In genomic region chr10:127033569-127034175, GRCh38 we compare ENCODE assay signal across 1 cellular context.
TF ChIP-seq lines count a peak whose summit lies in the region.

No MANE protein-coding gene starts in this region.

TF ChIP-seq in HepG2, 621 proteins besides CTCF, POLR2A, EP300 and RAD21 (continued from another document and continues in another):
- TF ChIP-seq, protein P1, sequence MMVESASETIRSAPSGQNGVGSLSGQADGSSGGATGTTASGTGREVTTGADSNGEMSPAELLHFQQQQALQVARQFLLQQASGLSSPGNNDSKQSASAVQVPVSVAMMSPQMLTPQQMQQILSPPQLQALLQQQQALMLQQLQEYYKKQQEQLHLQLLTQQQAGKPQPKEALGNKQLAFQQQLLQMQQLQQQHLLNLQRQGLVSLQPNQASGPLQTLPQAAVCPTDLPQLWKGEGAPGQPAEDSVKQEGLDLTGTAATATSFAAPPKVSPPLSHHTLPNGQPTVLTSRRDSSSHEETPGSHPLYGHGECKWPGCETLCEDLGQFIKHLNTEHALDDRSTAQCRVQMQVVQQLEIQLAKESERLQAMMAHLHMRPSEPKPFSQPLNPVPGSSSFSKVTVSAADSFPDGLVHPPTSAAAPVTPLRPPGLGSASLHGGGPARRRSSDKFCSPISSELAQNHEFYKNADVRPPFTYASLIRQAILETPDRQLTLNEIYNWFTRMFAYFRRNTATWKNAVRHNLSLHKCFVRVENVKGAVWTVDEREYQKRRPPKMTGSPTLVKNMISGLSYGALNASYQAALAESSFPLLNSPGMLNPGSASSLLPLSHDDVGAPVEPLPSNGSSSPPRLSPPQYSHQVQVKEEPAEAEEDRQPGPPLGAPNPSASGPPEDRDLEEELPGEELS (CRISPR knock-in tag; IDR thresholded peaks at IDR 0.05), result peak; percentile 75
- TF ChIP-seq ZNF619 (CRISPR knock-in tag; IDR thresholded peaks at IDR 0.05) (no peak), TEAD3 (CRISPR knock-in tag; optimal IDR thresholded peaks at IDR 0.05; ENCODE audit: borderline replicate concordance) (peak; percentile 65), ZNF430 (CRISPR knock-in tag; IDR thresholded peaks at IDR 0.05) (no peak), PRPF4 (IDR thresholded peaks at IDR 0.05; ENCODE audit: low read depth, low read length, poor library complexity, severe bottlenecking) (no peak), ZNF646 (CRISPR knock-in tag; IDR thresholded peaks at IDR 0.05) (no peak), GABPA (IDR thresholded peaks at IDR 0.05; ENCODE audit: low read depth, low read length) (no peak), GABPA (CRISPR knock-in tag; IDR thresholded peaks at IDR 0.05; ENCODE audit: low read depth) (no peak), ZFYVE20 (CRISPR knock-in tag; IDR thresholded peaks at IDR 0.05; ENCODE audit: borderline replicate concordance, low read depth) (no peak), SRF (IDR thresholded peaks at IDR 0.05; ENCODE audit: low read depth, low read length) (no peak; the same call in 1 of the 2 replicates), ZNF792 (CRISPR knock-in tag; IDR thresholded peaks at IDR 0.05) (0 out of 2 replicates have a peak, but pooled peaks have one; percentile 57), TAF1 (CRISPR knock-in tag; IDR thresholded peaks at IDR 0.05) (no peak), STAT6 (CRISPR knock-in tag; IDR thresholded peaks at IDR 0.05; ENCODE audit: borderline replicate concordance) (0 out of 2 replicates have a peak, but pooled peaks have one; percentile 42), TOE1 (CRISPR knock-in tag; IDR thresholded peaks at IDR 0.05) (no peak), SALL1 (CRISPR knock-in tag; IDR thresholded peaks at IDR 0.05) (peak; percentile 65), TCF7L2 (IDR thresholded peaks at IDR 0.05; ENCODE audit: low read depth, low read length) (no peak), ONECUT2 (CRISPR knock-in tag; IDR thresholded peaks at IDR 0.05) (no peak), CREM (IDR thresholded peaks at IDR 0.05) (peak; percentile 45; the same call in 1 of the 2 replicates), CREM (CRISPR knock-in tag; IDR thresholded peaks at IDR 0.05) (no peak), ZNF24 (IDR thresholded peaks at IDR 0.05) (no peak), ZNF460 (CRISPR knock-in tag; IDR thresholded peaks at IDR 0.05; ENCODE audit: borderline replicate concordance) (no peak), NFYC (CRISPR knock-in tag; IDR thresholded peaks at IDR 0.05) (no peak), ZBTB38 (CRISPR knock-in tag; IDR thresholded peaks at IDR 0.05) (no peak), ETV5 (CRISPR knock-in tag; IDR thresholded peaks at IDR 0.05; ENCODE audit: borderline replicate concordance) (no peak; the same call in 1 of the 2 replicates), GZF1 (CRISPR knock-in tag; IDR thresholded peaks at IDR 0.05) (no peak), ZNF414 (CRISPR knock-in tag; IDR thresholded peaks at IDR 0.05) (no peak), HINFP (CRISPR knock-in tag; IDR thresholded peaks at IDR 0.05; ENCODE audit: low read depth) (no peak), ZBTB3 (CRISPR knock-in tag; IDR thresholded peaks at IDR 0.05; ENCODE audit: borderline replicate concordance, low read depth) (no peak), IKZF4 (CRISPR knock-in tag; IDR thresholded peaks at IDR 0.05; ENCODE audit: borderline replicate concordance, low read depth, not compliant biosample characterization) (no peak), KAT2B (IDR thresholded peaks at IDR 0.05; ENCODE audit: borderline replicate concordance, low read depth, low read length) (no peak), ZSCAN21 (CRISPR knock-in tag; IDR thresholded peaks at IDR 0.05; ENCODE audit: borderline replicate concordance) (no peak), IKZF1 (IDR thresholded peaks at IDR 0.05) (no peak), ATF7-NPFF (CRISPR knock-in tag; IDR thresholded peaks at IDR 0.05; ENCODE audit: low read depth) (no peak), KMT2A (CRISPR knock-in tag; IDR thresholded peaks at IDR 0.05) (no peak), ZNF263 (CRISPR knock-in tag; IDR thresholded peaks at IDR 0.05) (no peak), HDAC1 (CRISPR knock-in tag; IDR thresholded peaks at IDR 0.05) (0 out of 2 replicates have a peak, but pooled peaks have one; percentile 50), GMEB1 (CRISPR knock-in tag; IDR thresholded peaks at IDR 0.05; ENCODE audit: borderline replicate concordance) (no peak), ZFP62 (CRISPR knock-in tag; IDR thresholded peaks at IDR 0.05) (no peak), SIN3B (IDR thresholded peaks at IDR 0.05; ENCODE audit: low read length) (no peak), CAMTA2 (CRISPR knock-in tag; IDR thresholded peaks at IDR 0.05; ENCODE audit: borderline replicate concordance) (no peak), ZC3H4 (CRISPR knock-in tag; IDR thresholded peaks at IDR 0.05; ENCODE audit: borderline replicate concordance) (no peak), RELA (CRISPR knock-in tag; IDR thresholded peaks at IDR 0.05) (no peak), ZNF724P (CRISPR knock-in tag; IDR thresholded peaks at IDR 0.05; ENCODE audit: borderline replicate concordance) (no peak), ZNF350 (CRISPR knock-in tag; IDR thresholded peaks at IDR 0.05; ENCODE audit: borderline replicate concordance, low read depth) (no peak), ZNF124 (CRISPR knock-in tag; IDR thresholded peaks at IDR 0.05) (no peak), KMT2B (CRISPR knock-in tag; IDR thresholded peaks at IDR 0.05) (no peak), PITX1 (CRISPR knock-in tag; IDR thresholded peaks at IDR 0.05) (no peak)
- TF ChIP-seq, protein P2, sequence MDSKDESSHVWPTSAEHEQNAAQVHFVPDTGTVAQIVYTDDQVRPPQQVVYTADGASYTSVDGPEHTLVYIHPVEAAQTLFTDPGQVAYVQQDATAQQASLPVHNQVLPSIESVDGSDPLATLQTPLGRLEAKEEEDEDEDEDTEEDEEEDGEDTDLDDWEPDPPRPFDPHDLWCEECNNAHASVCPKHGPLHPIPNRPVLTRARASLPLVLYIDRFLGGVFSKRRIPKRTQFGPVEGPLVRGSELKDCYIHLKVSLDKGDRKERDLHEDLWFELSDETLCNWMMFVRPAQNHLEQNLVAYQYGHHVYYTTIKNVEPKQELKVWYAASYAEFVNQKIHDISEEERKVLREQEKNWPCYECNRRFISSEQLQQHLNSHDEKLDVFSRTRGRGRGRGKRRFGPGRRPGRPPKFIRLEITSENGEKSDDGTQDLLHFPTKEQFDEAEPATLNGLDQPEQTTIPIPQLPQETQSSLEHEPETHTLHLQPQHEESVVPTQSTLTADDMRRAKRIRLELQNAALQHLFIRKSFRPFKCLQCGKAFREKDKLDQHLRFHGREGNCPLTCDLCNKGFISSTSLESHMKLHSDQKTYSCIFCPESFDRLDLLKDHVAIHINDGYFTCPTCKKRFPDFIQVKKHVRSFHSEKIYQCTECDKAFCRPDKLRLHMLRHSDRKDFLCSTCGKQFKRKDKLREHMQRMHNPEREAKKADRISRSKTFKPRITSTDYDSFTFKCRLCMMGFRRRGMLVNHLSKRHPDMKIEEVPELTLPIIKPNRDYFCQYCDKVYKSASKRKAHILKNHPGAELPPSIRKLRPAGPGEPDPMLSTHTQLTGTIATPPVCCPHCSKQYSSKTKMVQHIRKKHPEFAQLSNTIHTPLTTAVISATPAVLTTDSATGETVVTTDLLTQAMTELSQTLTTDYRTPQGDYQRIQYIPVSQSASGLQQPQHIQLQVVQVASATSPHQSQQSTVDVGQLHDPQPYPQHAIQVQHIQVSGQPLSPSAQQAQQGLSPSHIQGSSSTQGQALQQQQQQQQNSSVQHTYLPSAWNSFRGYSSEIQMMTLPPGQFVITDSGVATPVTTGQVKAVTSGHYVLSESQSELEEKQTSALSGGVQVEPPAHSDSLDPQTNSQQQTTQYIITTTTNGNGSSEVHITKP (CRISPR knock-in tag; IDR thresholded peaks at IDR 0.05; ENCODE audit: low read depth), result peak; percentile 90
- TF ChIP-seq, protein P3, sequence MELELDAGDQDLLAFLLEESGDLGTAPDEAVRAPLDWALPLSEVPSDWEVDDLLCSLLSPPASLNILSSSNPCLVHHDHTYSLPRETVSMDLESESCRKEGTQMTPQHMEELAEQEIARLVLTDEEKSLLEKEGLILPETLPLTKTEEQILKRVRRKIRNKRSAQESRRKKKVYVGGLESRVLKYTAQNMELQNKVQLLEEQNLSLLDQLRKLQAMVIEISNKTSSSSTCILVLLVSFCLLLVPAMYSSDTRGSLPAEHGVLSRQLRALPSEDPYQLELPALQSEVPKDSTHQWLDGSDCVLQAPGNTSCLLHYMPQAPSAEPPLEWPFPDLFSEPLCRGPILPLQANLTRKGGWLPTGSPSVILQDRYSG (CRISPR knock-in tag; IDR thresholded peaks at IDR 0.05), result no peak
